23 cellular contexts compared by ENCODE assay signal in the genomic region with DNA sequence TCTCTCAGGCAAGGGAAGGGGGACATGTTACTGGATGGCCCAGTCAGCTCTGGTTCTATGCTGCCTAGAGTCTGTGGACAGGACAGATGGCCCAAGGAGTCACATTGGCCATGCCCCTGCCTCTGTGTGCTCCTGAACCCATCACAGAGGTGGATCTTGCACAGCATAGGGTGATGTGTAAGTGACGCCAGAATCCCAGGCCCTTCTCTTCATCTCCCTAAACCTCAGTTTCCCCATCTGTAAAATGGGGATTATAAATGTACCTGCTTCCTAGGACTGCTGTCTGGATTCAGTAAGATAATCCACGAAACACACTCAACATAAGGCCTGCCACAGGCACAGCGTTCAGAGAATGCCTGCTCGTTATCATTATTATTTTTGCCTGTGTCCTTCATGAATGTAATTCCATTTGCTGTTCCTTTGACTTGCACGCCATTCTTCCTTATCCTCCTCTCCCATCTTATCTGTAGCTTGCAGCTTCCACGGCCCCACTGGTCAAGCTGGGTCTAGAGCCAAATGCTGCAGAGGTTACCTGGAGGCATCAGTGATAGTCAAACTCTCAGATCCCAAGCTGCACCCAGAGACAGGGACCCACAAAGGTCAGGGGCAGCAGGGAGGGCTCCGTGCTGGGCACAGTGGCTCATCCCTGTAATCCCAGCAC.
"Had no signal": no experiment of that assay in that cellular context is flagged by ENCODE, and none has a peak within 500 bp of the region (broad histone marks: within the 10 kb centered on the region; RNA-seq: fewer than 3 reads in every experiment).

No MANE protein-coding gene starts in this region.

- H2AFZ ChIP-seq: PC-9 had no signal

- DNase-seq: activated B cell treated with CpG ODN at 0.5 μM for 24 hours; activated CD4-positive, alpha-beta T cell treated with anti-CD3 and anti-CD28 coated beads for 1 hour; activated CD4-positive, alpha-beta T cell treated with anti-CD3 and anti-CD28 coated beads, Interleukin-2, amount 10 ng/mL, durations not matched to agents 24 days and 14 days; activated CD4-positive, alpha-beta T cell treated with anti-CD3 and anti-CD28 coated beads, Interleukin-2, amount 50 U/mL, for 48 hours; activated CD8-positive, alpha-beta memory T cell treated with anti-CD3 and anti-CD28 coated beads, Interleukin-2, amount 10 ng/mL, durations not matched to agents 7 days and 5 days; activated effector memory CD4-positive, alpha-beta T cell treated with anti-CD3 and anti-CD28 coated beads, Interleukin-2, amount 50 U/mL, for 16 hours; activated naive CD4-positive, alpha-beta T cell treated with Interleukin-2 at 50 U/mL for 16 hours; activated naive CD8-positive, alpha-beta T cell treated with anti-CD3 and anti-CD28 coated beads, Interleukin-2, amount 50 U/mL, for 24 hours; activated T-cell treated with anti-CD3 and anti-CD28 coated beads, Interleukin-2, amount 50 U/mL, for 4 hours; amniotic stem cell; body of pancreas; NCI-H1092; NCI-H1417; NCI-H1694; NCI-H2029; NCI-H2107; NCI-H510A treated with DMSO at 0.1 percent for 48 hours; PC-9; SHP77 treated with DMSO at 0.1 percent for 48 hours; T-helper 1 cell had no signal

- H3K9ac ChIP-seq: KMS-11 had no signal

- H3K4me1 ChIP-seq: ascending aorta had no signal

- H3K27me3 ChIP-seq: ascending aorta, body of pancreas had no signal

- H3K4me2 ChIP-seq: KMS-11, PC-9 had no signal

- ATAC-seq: activated CD8-positive, alpha-beta memory T cell treated with anti-CD3 and anti-CD28 coated beads, Interleukin-2, amount 10 ng/mL, durations not matched to agents 7 days and 5 days; activated naive CD4-positive, alpha-beta T cell treated with anti-CD3 and anti-CD28 coated beads, Interleukin-2, amount 50 U/mL, for 72 hours; activated naive CD8-positive, alpha-beta T cell treated with anti-CD3 and anti-CD28 coated beads, Interleukin-2, amount 50 U/mL, for 24 hours; activated T-cell treated with anti-CD3 and anti-CD28 coated beads, Interleukin-2, amount 50 U/mL, for 4 hours; body of pancreas had no signal

- H3K9me3 ChIP-seq: ascending aorta, body of pancreas had no signal

- H3K27ac ChIP-seq: ascending aorta, body of pancreas, KMS-11, PC-9 had no signal

- H3K36me3 ChIP-seq: ascending aorta had no signal

- H3K4me3 ChIP-seq: ascending aorta, body of pancreas, PC-9 had no signal
